In the genomic region with DNA sequence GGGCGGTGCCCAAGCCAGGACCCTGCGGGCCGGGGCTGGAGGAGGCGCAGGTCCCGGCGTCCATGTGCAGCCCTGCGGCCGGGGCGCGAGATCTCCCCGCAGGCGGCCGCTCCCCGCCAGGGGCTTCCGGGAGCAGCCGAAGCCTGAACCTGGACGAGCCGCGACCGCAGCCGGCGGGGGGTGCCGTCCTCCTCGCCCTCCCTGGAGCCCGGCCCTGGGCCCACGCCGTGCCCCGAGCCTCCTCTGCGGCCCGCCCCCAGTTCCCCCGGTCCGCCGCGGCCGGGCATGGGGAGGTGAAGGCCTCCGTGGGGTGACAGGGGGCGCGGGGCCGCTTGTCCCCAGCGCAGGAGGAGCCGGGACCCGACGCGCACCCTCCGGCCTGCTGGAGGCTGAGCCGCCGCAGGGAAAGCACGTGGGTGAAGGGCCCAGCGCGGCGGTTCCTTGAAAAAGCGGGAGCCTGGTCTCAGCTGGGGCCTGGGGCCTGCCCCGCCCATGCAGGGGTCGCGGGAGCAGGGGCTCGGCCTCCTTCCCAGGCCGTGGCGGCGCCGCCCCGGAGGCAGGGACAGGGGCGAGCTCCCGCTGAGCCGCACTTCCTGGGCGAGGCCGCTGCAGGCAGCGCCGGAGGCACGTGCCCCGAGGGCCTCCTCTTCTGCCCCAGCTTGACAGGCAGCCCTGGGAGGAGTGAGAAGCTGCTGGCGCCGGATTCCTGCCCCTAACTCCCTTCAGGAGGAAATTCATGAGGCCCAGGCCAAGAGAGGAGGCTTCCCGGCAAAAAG, we compare ENCODE assay signal across 8 cellular contexts. TPM values are rescaled to one million over a fixed set of nuclear protein-coding genes. Genes with fewer than 3 reads are reported as not detected.
A peak's percentile ranks its signal among the peaks of the same experiment; 100 is the strongest.
DNase-seq lines count a peak whose midpoint lies in the region; ATAC-seq and TF ChIP-seq lines count a peak whose summit lies in the region.
"Had no signal": no experiment of that assay in that cellular context is flagged by ENCODE, and none has a peak within 500 bp of the region (broad histone marks: within the 10 kb centered on the region; RNA-seq: fewer than 3 reads in every experiment).

No MANE protein-coding gene starts in this region.

- TF ChIP-seq POLR2A in esophagus squamous epithelium (IDR thresholded peaks at IDR 0.05) (peak in 1 of 4 donors; percentile 45), ovary (IDR thresholded peaks at IDR 0.05) (no peak), uterus (IDR thresholded peaks at IDR 0.05) (no peak)

- peaks cover 17 to 31% (median 19%) of the 10 kb centered on the region in 3 donors for H3K4me1 ChIP-seq in esophagus squamous epithelium
- no peaks in the 10 kb centered on the region for H3K4me1 ChIP-seq in ovary (ENCODE audit: insufficient read depth)
- peaks cover 0 to 10% of the 10 kb centered on the region in 2 donors for H3K4me1 ChIP-seq in uterus

- H3K4me3 ChIP-seq in esophagus squamous epithelium (peak overlapping the region; percentile 14 to 63 (median 38)), ovary (peak overlapping the region; percentile 7), uterus (no peak overlapping the region)
- H3K4me3 ChIP-seq: SJSA1 had no signal

- H3K27me3 ChIP-seq in esophagus squamous epithelium: peaks cover 0 to 13% (median 0%) of the 10 kb centered on the region in 4 donors
- H3K27me3 ChIP-seq in ovary: no peaks in the 10 kb centered on the region
- H3K27me3 ChIP-seq in uterus: no peaks in the 10 kb centered on the region

- WGBS in esophagus squamous epithelium, 2 donors: 52% methylated on average over 5 of the region's 73 CpGs; no CpG with 5 or more reads in 1 of the 2 donors
- 21 to 32% (median 26%) methylated on average over 48 to 73 of the region's 73 CpGs for WGBS in ovary, 3 donors

- peak; percentile 53 for ATAC-seq in HG03354 (IDR thresholded peaks at IDR 0.05; ENCODE audit: poor library complexity, severe bottlenecking, unreplicated experiment)
- ATAC-seq in HG03159 (IDR thresholded peaks at IDR 0.05; ENCODE audit: unreplicated experiment): no peak
- ATAC-seq in GM18502 (IDR thresholded peaks at IDR 0.05; ENCODE audit: poor library complexity, unreplicated experiment): no peak

- intact Hi-C loops in esophagus squamous epithelium (cut with DNase I) (no loop called here), ovary (cut with DNase I) (loop anchor here in 3 of 4 donors (5.0 to 10.0 kb wide), 3 partner anchors 259 to 391 kb away; a partner anchor contains a TSS), uterus (cut with DNase I; ENCODE audit: low total_unique reads) (no loop called here)

- H3K9me3 ChIP-seq in esophagus squamous epithelium: no peaks in the 10 kb centered on the region
- no peaks in the 10 kb centered on the region for H3K9me3 ChIP-seq in ovary
- H3K9me3 ChIP-seq in uterus: no peaks in the 10 kb centered on the region
- H3K9me3 ChIP-seq: SJSA1 had no signal

- TF ChIP-seq CTCF in esophagus squamous epithelium (IDR thresholded peaks at IDR 0.05): no peak
- no peak for TF ChIP-seq CTCF in ovary (IDR thresholded peaks at IDR 0.05)
- no peak for TF ChIP-seq CTCF in uterus (IDR thresholded peaks at IDR 0.05)

- peak; percentile 66 for DNase-seq in activated CD8-positive, alpha-beta memory T cell treated with anti-CD3 and anti-CD28 coated beads, Interleukin-2, amount 50 U/mL, for 4 hours
- DNase-seq in esophagus squamous epithelium (lab: John Stamatoyannopoulos, UW) (no peak), ovary (peak in 3 of 5 donors; percentile 33 to 58 (median 36)), uterus (peak in 1 of 2 donors; percentile 29)

- no peak for TF ChIP-seq EP300 in ovary (IDR thresholded peaks at IDR 0.05)

- H3K27ac ChIP-seq in esophagus squamous epithelium (peak overlapping the region; percentile 66 to 82 (median 74)), ovary (no peak overlapping the region), uterus (peak overlapping the region; percentile 49 to 77)
- H3K27ac ChIP-seq: SJSA1 had no signal

- H3K36me3 ChIP-seq in esophagus squamous epithelium: no peaks in the 10 kb centered on the region
- H3K36me3 ChIP-seq in ovary: no peaks in the 10 kb centered on the region
- H3K36me3 ChIP-seq in uterus: no peaks in the 10 kb centered on the region
- H3K36me3 ChIP-seq: SJSA1 had no signal

RNA-seq across cellular contexts. Expression of a gene that starts 55.6 kb away (rescaled TPM):
- total RNA-seq in esophagus squamous epithelium (10 to 100 TPM; 66.3 to 92.3 (median 83.4) TPM), ovary (100 to 1,000 TPM in 4 of 7 donors, 10 to 100 TPM in 3; 63.1 to 136 (median 111) TPM), uterus (100 to 1,000 TPM; 143 to 171 (median 169) TPM)
- polyA plus RNA-seq in ovary: 10 to 100 TPM; 52.8 to 95.3 TPM

Comparison
In these comparisons a context has a peak if more than half of its experiments do, and no peak if none do; other contexts are left out.
1. H3K27ac ChIP-seq: peak in esophagus squamous epithelium (4 of 4) and uterus (2 of 2); none in ovary (0 of 2).
2. H3K4me3 ChIP-seq: peak in esophagus squamous epithelium (4 of 4) and ovary (single experiment); none in uterus (0 of 2).
3. intact Hi-C loops: an anchor here in ovary (5.0 to 10.0 kb wide); none called in esophagus squamous epithelium and uterus.